1 cellular context compared by ENCODE assay signal in genomic region chr9:129052592-129052991, GRCh38.
TF ChIP-seq lines count a peak whose summit lies in the region.

No MANE protein-coding gene starts in this region.

TF ChIP-seq in HEK293, 187 proteins besides CTCF, POLR2A, EP300 and RAD21 (continued from another document):
- no peak for TF ChIP-seq ZNF645 (tag by site-specific recombination; IDR thresholded peaks at IDR 0.05)
- TF ChIP-seq ZSCAN30 (tag by site-specific recombination; IDR thresholded peaks at IDR 0.05) = no peak
- TF ChIP-seq PRDM10 (tag by site-specific recombination; IDR thresholded peaks at IDR 0.05) = 0 out of 2 replicates have a peak, but pooled peaks have one; percentile 24
- TF ChIP-seq BCL11B (tag by site-specific recombination; IDR thresholded peaks at IDR 0.05; ENCODE audit: low read depth) = no peak
- TF ChIP-seq ZSCAN5A (tag by site-specific recombination; IDR thresholded peaks at IDR 0.05) = no peak
- no peak for TF ChIP-seq ZNF560 (tag by site-specific recombination; IDR thresholded peaks at IDR 0.05; ENCODE audit: borderline replicate concordance)
- TF ChIP-seq ZIC2 (tag by site-specific recombination; IDR thresholded peaks at IDR 0.05) = peak; percentile 71
- no peak for TF ChIP-seq ZNF280D (tag by site-specific recombination; IDR thresholded peaks at IDR 0.05)
- no peak for TF ChIP-seq ZNF26 (tag by site-specific recombination; IDR thresholded peaks at IDR 0.05)
- TF ChIP-seq ZNF514 (tag by site-specific recombination; IDR thresholded peaks at IDR 0.05) = no peak
- TF ChIP-seq ZNF830 (tag by site-specific recombination; IDR thresholded peaks at IDR 0.05; ENCODE audit: low read depth) = no peak
- no peak for TF ChIP-seq ZBTB20 (tag by site-specific recombination; IDR thresholded peaks at IDR 0.05)
- no peak for TF ChIP-seq ZFP41 (tag by site-specific recombination; IDR thresholded peaks at IDR 0.05; ENCODE audit: borderline replicate concordance)
- TF ChIP-seq ZNF777 (tag by site-specific recombination; IDR thresholded peaks at IDR 0.05; ENCODE audit: borderline replicate concordance) = no peak
- peak; percentile 81 for TF ChIP-seq SCRT1 (tag by site-specific recombination; IDR thresholded peaks at IDR 0.05; ENCODE audit: borderline replicate concordance)
- no peak for TF ChIP-seq ZNF792 (tag by site-specific recombination; IDR thresholded peaks at IDR 0.05)
- TF ChIP-seq ZNF433 (tag by site-specific recombination; IDR thresholded peaks at IDR 0.05; ENCODE audit: low read depth) = no peak
- no peak for TF ChIP-seq ZNF362 (tag by site-specific recombination; IDR thresholded peaks at IDR 0.05)
- TF ChIP-seq PRDM1 (tag by site-specific recombination; IDR thresholded peaks at IDR 0.05) = no peak
- TF ChIP-seq ZNF416 (tag by site-specific recombination; IDR thresholded peaks at IDR 0.05) = no peak
- TF ChIP-seq YY2 (tag by site-specific recombination; IDR thresholded peaks at IDR 0.05) = no peak
- TF ChIP-seq ZSCAN16 (tag by site-specific recombination; IDR thresholded peaks at IDR 0.05) = no peak
- TF ChIP-seq ZNF76 (tag by site-specific recombination; IDR thresholded peaks at IDR 0.05; ENCODE audit: borderline replicate concordance, low read depth) = no peak
- TF ChIP-seq ZNF211 (tag by site-specific recombination; IDR thresholded peaks at IDR 0.05; ENCODE audit: low read depth) = no peak
- TF ChIP-seq ZNF221 (tag by site-specific recombination; IDR thresholded peaks at IDR 0.05; ENCODE audit: borderline replicate concordance) = no peak
- TF ChIP-seq ZNF571 (tag by site-specific recombination; IDR thresholded peaks at IDR 0.05) = no peak
- TF ChIP-seq ZNF600 (tag by site-specific recombination; IDR thresholded peaks at IDR 0.05) = 0 out of 2 replicates have a peak, but pooled peaks have one; percentile 19
- TF ChIP-seq ZNF623 (tag by site-specific recombination; IDR thresholded peaks at IDR 0.05) = no peak
- TF ChIP-seq PRDM6 (tag by site-specific recombination; IDR thresholded peaks at IDR 0.05) = no peak
- no peak for TF ChIP-seq ZNF341 (tag by site-specific recombination; IDR thresholded peaks at IDR 0.05; ENCODE audit: low read depth)
- TF ChIP-seq ZNF10 (tag by site-specific recombination; IDR thresholded peaks at IDR 0.05) = peak; percentile 83
- no peak for TF ChIP-seq ZNF654 (tag by site-specific recombination; IDR thresholded peaks at IDR 0.05; ENCODE audit: low read depth)
- no peak for TF ChIP-seq ZEB2 (tag by site-specific recombination; IDR thresholded peaks at IDR 0.05)
- no peak for TF ChIP-seq ZFHX2 (tag by site-specific recombination; conservative IDR thresholded peaks at IDR 0.05)
- no peak for TF ChIP-seq ZBTB21 (tag by site-specific recombination; IDR thresholded peaks at IDR 0.05)
- TF ChIP-seq ZNF114 (tag by site-specific recombination; IDR thresholded peaks at IDR 0.05) = no peak
- TF ChIP-seq ZNF660 (tag by site-specific recombination; IDR thresholded peaks at IDR 0.05) = no peak
- TF ChIP-seq ZNF664 (tag by site-specific recombination; IDR thresholded peaks at IDR 0.05) = no peak
